ENCODE assay signal across 15 cellular contexts in the genomic region with DNA sequence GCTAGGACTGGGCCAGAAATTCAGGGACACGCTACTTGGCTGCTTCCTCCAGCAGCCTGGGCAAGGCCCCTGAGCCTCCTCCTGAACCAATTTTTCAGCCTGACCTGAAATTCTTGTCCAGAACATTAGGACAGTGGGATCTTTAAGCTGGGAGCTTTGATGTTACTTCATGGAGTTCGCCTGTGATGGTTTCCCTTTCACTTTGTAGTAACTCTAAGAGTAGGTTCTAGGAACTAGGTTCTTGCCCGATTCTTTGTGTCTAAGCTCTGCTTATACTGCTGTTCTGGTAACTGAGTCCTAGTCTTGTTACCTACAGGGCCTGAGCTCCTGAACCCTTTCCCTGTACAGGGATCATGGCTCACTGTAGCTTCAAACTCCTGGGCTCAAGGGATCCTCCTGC.
A peak's percentile ranks its signal among the peaks of the same experiment; 100 is the strongest.
DNase-seq lines count a peak whose midpoint lies in the region; ATAC-seq lines count a peak whose summit lies in the region.
"Had no signal": no experiment of that assay in that cellular context is flagged by ENCODE, and none has a peak within 500 bp of the region (broad histone marks: within the 10 kb centered on the region; RNA-seq: fewer than 3 reads in every experiment).

No MANE protein-coding gene starts in this region.

- H3K4me1 ChIP-seq in thymus (ENCODE audit: control insufficient read depth, insufficient read depth, low read length) = peaks cover 56% of the 10 kb centered on the region

- H3K9me3 ChIP-seq in thymus (ENCODE audit: control insufficient read depth) = no peaks in the 10 kb centered on the region
- H3K9me3 ChIP-seq: tibial artery had no signal

- WGBS in thymus = 36% methylated on average over 3 of the region's 3 CpGs

- H3K4me3 Mint-ChIP-seq in activated naive CD4-positive, alpha-beta T cell treated with anti-CD3 and anti-CD28 coated beads, Interleukin-2, amount 10 ng/mL, durations not matched to agents 7 days and 5 days = peak overlapping the region; percentile 67
- peak overlapping the region; percentile 81 for H3K4me3 Mint-ChIP-seq in activated T-helper 17 cell treated with anti-CD3 and anti-CD28 coated beads, Interleukin-2, amount 50 U/mL, for 72 hours

- CTCF ChIA-PET in activated naive CD4-positive, alpha-beta T cell treated with anti-CD3 and anti-CD28 coated beads, Interleukin-2, amount 10 ng/mL, durations not matched to agents 7 days and 5 days (lab: Charles Lee) = interaction anchor here (0.6 to 11.8 kb wide), 7 partner anchors 11 to 417 kb away, joined by 3 to 135 read pairs (median 3); no protein-coding TSS in a partner anchor

- peaks cover 7% of the 10 kb centered on the region for H3K36me3 Mint-ChIP-seq in activated naive CD4-positive, alpha-beta T cell treated with anti-CD3 and anti-CD28 coated beads, Interleukin-2, amount 10 ng/mL, durations not matched to agents 7 days and 5 days
- H3K36me3 Mint-ChIP-seq in activated T-helper 17 cell treated with anti-CD3 and anti-CD28 coated beads, Interleukin-2, amount 50 U/mL, for 72 hours (ENCODE audit: low read depth) = no peaks in the 10 kb centered on the region

- H3K27ac ChIP-seq in thymus (ENCODE audit: low read depth) = peak overlapping the region; percentile 98
- H3K27ac ChIP-seq: parathyroid adenoma, SK-N-MC, tibial artery had no signal

- no peaks in the 10 kb centered on the region for H3K9me3 Mint-ChIP-seq in activated naive CD4-positive, alpha-beta T cell treated with anti-CD3 and anti-CD28 coated beads, Interleukin-2, amount 10 ng/mL, durations not matched to agents 7 days and 5 days
- no peaks in the 10 kb centered on the region for H3K9me3 Mint-ChIP-seq in activated T-helper 17 cell treated with anti-CD3 and anti-CD28 coated beads, Interleukin-2, amount 50 U/mL, for 72 hours

- peak overlapping the region; percentile 28 for H3K4me3 ChIP-seq in thymus (ENCODE audit: low read length)
- H3K4me3 ChIP-seq: SK-N-MC, tibial artery had no signal

- no peaks in the 10 kb centered on the region for H3K36me3 ChIP-seq in thymus (ENCODE audit: control insufficient read depth, insufficient read depth)
- H3K36me3 ChIP-seq: tibial artery had no signal

- H3K27me3 Mint-ChIP-seq in activated naive CD4-positive, alpha-beta T cell treated with anti-CD3 and anti-CD28 coated beads, Interleukin-2, amount 10 ng/mL, durations not matched to agents 7 days and 5 days = peaks cover 8% of the 10 kb centered on the region
- no peaks in the 10 kb centered on the region for H3K27me3 Mint-ChIP-seq in activated T-helper 17 cell treated with anti-CD3 and anti-CD28 coated beads, Interleukin-2, amount 50 U/mL, for 72 hours

- peak; percentile 35 for ATAC-seq in HG03280 (IDR thresholded peaks at IDR 0.05; ENCODE audit: unreplicated experiment)
- peak; percentile 25 for ATAC-seq in activated T-helper 17 cell treated with anti-CD3 and anti-CD28 coated beads, Interleukin-2, amount 50 U/mL, for 72 hours (replicated peaks)

- no peaks in the 10 kb centered on the region for H3K27me3 ChIP-seq in thymus (ENCODE audit: control insufficient read depth, insufficient read depth)

- H3K4me1 Mint-ChIP-seq in activated naive CD4-positive, alpha-beta T cell treated with anti-CD3 and anti-CD28 coated beads, Interleukin-2, amount 10 ng/mL, durations not matched to agents 7 days and 5 days = peaks cover 71% of the 10 kb centered on the region
- H3K4me1 Mint-ChIP-seq in activated T-helper 17 cell treated with anti-CD3 and anti-CD28 coated beads, Interleukin-2, amount 50 U/mL, for 72 hours = peaks cover 47% of the 10 kb centered on the region

- no peak for DNase-seq in activated naive CD4-positive, alpha-beta T cell treated with anti-CD3 and anti-CD28 coated beads, Interleukin-2, amount 10 ng/mL, durations not matched to agents 7 days and 5 days
- no peak for DNase-seq in activated naive CD4-positive, alpha-beta T cell (lab: John Stamatoyannopoulos, UW)
- DNase-seq in putamen (ENCODE audit: low spot score) (no peak), GM19238 (ENCODE audit: insufficient read length, low spot score) (no peak), NCI-H187 (lab: John Stamatoyannopoulos, UW) (no peak)
- DNase-seq: foreskin melanocyte, GOT3, islet precursor cell, MV-4-11, tibial artery had no signal

- H3K27ac Mint-ChIP-seq in activated naive CD4-positive, alpha-beta T cell treated with anti-CD3 and anti-CD28 coated beads, Interleukin-2, amount 10 ng/mL, durations not matched to agents 7 days and 5 days = peak overlapping the region; percentile 99
- peak overlapping the region; percentile 55 for H3K27ac Mint-ChIP-seq in activated T-helper 17 cell treated with anti-CD3 and anti-CD28 coated beads, Interleukin-2, amount 50 U/mL, for 72 hours
